13 cellular contexts compared by ENCODE assay signal in genomic region chr2:21754164-21754788, GRCh38.
DNase-seq lines count a peak whose midpoint lies in the region; ATAC-seq and TF ChIP-seq lines count a peak whose summit lies in the region.
"Had no signal": no experiment of that assay in that cellular context is flagged by ENCODE, and none has a peak within 500 bp of the region (broad histone marks: within the 10 kb centered on the region; RNA-seq: fewer than 3 reads in every experiment).

No MANE protein-coding gene starts in this region.

- TF ChIP-seq POLR2A in NB4 (IDR thresholded peaks at IDR 0.05; ENCODE audit: extremely low read depth, insufficient read length), result no peak

- no peaks in the 10 kb centered on the region for H3F3A ChIP-seq in neural progenitor cell (ENCODE audit: low read depth)

- no peak overlapping the region for H3K4me2 ChIP-seq in neural progenitor cell

- no peak overlapping the region for H3K27ac ChIP-seq in neural progenitor cell
- H3K27ac ChIP-seq: spleen had no signal

- H3K9me3 Mint-ChIP-seq in neural progenitor cell, result peaks cover 15% of the 10 kb centered on the region
- H3K9me3 Mint-ChIP-seq in natural killer cell treated with Interleukin-12 subunit alpha and Interleukin-12 subunit beta and Interleukin-15 and Interleukin-18, amount 100 ng/mL, for 72 hours, result peaks cover 14% of the 10 kb centered on the region
- H3K9me3 Mint-ChIP-seq: activated CD4-positive, alpha-beta T cell treated with anti-CD3 and anti-CD28 coated beads, Interleukin-2, amount 10 ng/mL, durations not matched to agents 7 days and 5 days had no signal

- peaks cover 2% of the 10 kb centered on the region for H3K36me3 Mint-ChIP-seq in neural progenitor cell
- H3K36me3 Mint-ChIP-seq in natural killer cell treated with Interleukin-12 subunit alpha and Interleukin-12 subunit beta and Interleukin-15 and Interleukin-18, amount 100 ng/mL, for 72 hours, result peaks cover 5% of the 10 kb centered on the region

- H3K4me1 Mint-ChIP-seq in neural progenitor cell, result peaks cover 30% of the 10 kb centered on the region
- H3K4me1 Mint-ChIP-seq in natural killer cell treated with Interleukin-12 subunit alpha and Interleukin-12 subunit beta and Interleukin-15 and Interleukin-18, amount 100 ng/mL, for 72 hours (ENCODE audit: low read depth in 2 of 2), result no peaks in the 10 kb centered on the region
- H3K4me1 Mint-ChIP-seq: activated CD4-positive, alpha-beta T cell treated with anti-CD3 and anti-CD28 coated beads, Interleukin-2, amount 10 ng/mL, durations not matched to agents 7 days and 5 days had no signal

- peak; percentile 24 for TF ChIP-seq CTCF in NB4 (IDR thresholded peaks at IDR 0.05; ENCODE audit: low read depth, low read length)
- peak; percentile 64 for TF ChIP-seq CTCF in epithelial cell of proximal tubule (conservative IDR thresholded peaks at IDR 0.05; ENCODE audit: low read depth, low read length)
- peak; percentile 68 for TF ChIP-seq CTCF in neural progenitor cell (IDR thresholded peaks at IDR 0.05)

- peak; percentile 12 for DNase-seq in NCI-H510A treated with DMSO at 0.1 percent for 48 hours (lab: John Stamatoyannopoulos, UW)
- no peak for DNase-seq in NCI-H510A (lab: John Stamatoyannopoulos, UW)
- DNase-seq in NB4 (ENCODE audit: low read depth), result no peak
- no peak for DNase-seq in epithelial cell of proximal tubule (ENCODE audit: low read depth)
- no peak for DNase-seq in neural progenitor cell (ENCODE audit: low spot score)
- DNase-seq in natural killer cell treated with Interleukin-12 subunit alpha and Interleukin-12 subunit beta and Interleukin-15 and Interleukin-18, amount 100 ng/mL, for 72 hours (ENCODE audit: low spot score), result no peak
- DNase-seq: activated CD4-positive, alpha-beta T cell treated with anti-CD3 and anti-CD28 coated beads, Interleukin-2, amount 10 ng/mL, durations not matched to agents 7 days and 5 days; dermis blood vessel endothelial cell; glutamatergic neuron; NCI-H1930; spleen had no signal

- H3K4me3 ChIP-seq in NB4 (ENCODE audit: low read depth, low read length) (no peak overlapping the region), epithelial cell of proximal tubule (ENCODE audit: low read depth, low read length) (no peak overlapping the region), neural progenitor cell (no peak overlapping the region)
- H3K4me3 ChIP-seq: spleen had no signal

- no peaks in the 10 kb centered on the region for H4K20me1 ChIP-seq in neural progenitor cell (ENCODE audit: low read depth)

- H3K79me2 ChIP-seq in neural progenitor cell (ENCODE audit: low read depth), result no peaks in the 10 kb centered on the region

- H3K27ac Mint-ChIP-seq in neural progenitor cell, result no peak overlapping the region
- no peak overlapping the region for H3K27ac Mint-ChIP-seq in natural killer cell treated with Interleukin-12 subunit alpha and Interleukin-12 subunit beta and Interleukin-15 and Interleukin-18, amount 100 ng/mL, for 72 hours
- H3K27ac Mint-ChIP-seq: activated CD4-positive, alpha-beta T cell treated with anti-CD3 and anti-CD28 coated beads, Interleukin-2, amount 10 ng/mL, durations not matched to agents 7 days and 5 days had no signal

- H3K27me3 ChIP-seq in neural progenitor cell, result no peaks in the 10 kb centered on the region
- H3K27me3 ChIP-seq: spleen had no signal

- no peak overlapping the region for H3K9ac ChIP-seq in neural progenitor cell

- peaks cover 2% of the 10 kb centered on the region for H3K27me3 Mint-ChIP-seq in neural progenitor cell (ENCODE audit: insufficient read depth, low read depth)
- H3K27me3 Mint-ChIP-seq in natural killer cell treated with Interleukin-12 subunit alpha and Interleukin-12 subunit beta and Interleukin-15 and Interleukin-18, amount 100 ng/mL, for 72 hours, result no peaks in the 10 kb centered on the region
- H3K27me3 Mint-ChIP-seq: activated CD4-positive, alpha-beta T cell treated with anti-CD3 and anti-CD28 coated beads, Interleukin-2, amount 10 ng/mL, durations not matched to agents 7 days and 5 days had no signal

- ATAC-seq in GM18520 (IDR thresholded peaks at IDR 0.05; ENCODE audit: unreplicated experiment), result no peak
- no peak for ATAC-seq in GM19397 (IDR thresholded peaks at IDR 0.05; ENCODE audit: unreplicated experiment)
- ATAC-seq in natural killer cell treated with Interleukin-12 subunit alpha and Interleukin-12 subunit beta and Interleukin-15 and Interleukin-18, amount 100 ng/mL, for 72 hours, result no peak

- no peak overlapping the region for H2AFZ ChIP-seq in neural progenitor cell (replicated peaks)

- H3K4me3 Mint-ChIP-seq in neural progenitor cell, result no peak overlapping the region
- no peak overlapping the region for H3K4me3 Mint-ChIP-seq in natural killer cell treated with Interleukin-12 subunit alpha and Interleukin-12 subunit beta and Interleukin-15 and Interleukin-18, amount 100 ng/mL, for 72 hours
- H3K4me3 Mint-ChIP-seq: activated CD4-positive, alpha-beta T cell treated with anti-CD3 and anti-CD28 coated beads, Interleukin-2, amount 10 ng/mL, durations not matched to agents 7 days and 5 days had no signal

- H3K36me3 ChIP-seq in neural progenitor cell, result no peaks in the 10 kb centered on the region
- H3K36me3 ChIP-seq: spleen had no signal

- peaks cover 12% of the 10 kb centered on the region for H3K4me1 ChIP-seq in neural progenitor cell
- H3K4me1 ChIP-seq: spleen had no signal

- H3K9me3 ChIP-seq in neural progenitor cell (ENCODE audit: low read depth), result no peaks in the 10 kb centered on the region
- H3K9me3 ChIP-seq: spleen had no signal
